ENCODE assay signal across 31 cellular contexts in genomic region chr9:34656992-34657391, GRCh38. TPM values are rescaled to one million over a fixed set of nuclear protein-coding genes. Genes with fewer than 3 reads are reported as not detected.
DNase-seq lines count a peak whose midpoint lies in the region; ATAC-seq, FAIRE-seq and TF ChIP-seq lines count a peak whose summit lies in the region.
"Had no signal": no experiment of that assay in that cellular context is flagged by ENCODE, and none has a peak within 500 bp of the region (broad histone marks: within the 10 kb centered on the region; RNA-seq: fewer than 3 reads in every experiment).

No MANE protein-coding gene starts in this region.

- H3K23ac ChIP-seq in neuronal stem cell (ENCODE audit: low read depth, low read length, poor library complexity), result peak overlapping the region; percentile 25

- TF ChIP-seq CTCF in HEK293 (tag by site-specific recombination; IDR thresholded peaks at IDR 0.05) (no peak), bronchial epithelial cell (IDR thresholded peaks at IDR 0.05; ENCODE audit: insufficient read depth, low read length, severe bottlenecking) (no peak), GM13976 (IDR thresholded peaks at IDR 0.05; ENCODE audit: borderline replicate concordance, control extremely low read depth, extremely low read depth, insufficient read depth, missing control alignments) (no peak)

- no peak for TF ChIP-seq POLR2A in GM12891 (IDR thresholded peaks at IDR 0.05; ENCODE audit: low read depth, low read length)

- no peak overlapping the region for H2BK15ac ChIP-seq in neuronal stem cell (ENCODE audit: low read length)

- H3K4me2 ChIP-seq in neuronal stem cell (ENCODE audit: insufficient read depth, low read length, poor library complexity, severe bottlenecking), result no peak overlapping the region
- H3K4me2 ChIP-seq: BLaER1 had no signal

- no peak overlapping the region for H2BK120ac ChIP-seq in neuronal stem cell (ENCODE audit: low read depth, low read length)

- no CpG with 5 or more reads among the region's 5 CpGs for WGBS in neuronal stem cell (ENCODE audit: extremely low coverage in 2 of 2, insufficient read length in 2 of 2, insufficient replicate concordance in 1 of 2), 2 donors

- peak overlapping the region; percentile 15 for H2AK5ac ChIP-seq in neuronal stem cell (ENCODE audit: low read depth, low read length)

- H3K18ac ChIP-seq in neuronal stem cell (ENCODE audit: low read length), result no peak overlapping the region

- in situ Hi-C loops in GM13976 (cut with MboI; ENCODE audit: low sequenced_read_pairs, unreplicated experiment), result no loop called here

- DNase-seq in H7, result peak; percentile 9
- no peak for DNase-seq in bronchial epithelial cell (ENCODE audit: low read depth)
- no peak for DNase-seq in neuronal stem cell (ENCODE audit: low spot score)
- DNase-seq in GM12891 (ENCODE audit: insufficient read length, low spot score), result no peak
- DNase-seq in GM13976 (ENCODE audit: low spot score), result no peak
- DNase-seq: 8988T; ACHN; BE2C; C1 segment of cervical spinal cord; CD4-positive, alpha-beta memory T cell; CD4-positive, CD25-positive, alpha-beta regulatory T cell; CD8-positive, alpha-beta memory T cell; COR-L47; DMS 273 treated with DMSO at 0.1 percent for 48 hours; DMS153; DMS53; DMS79; DND-41; EL; GDM1 had no signal

- H3K14ac ChIP-seq in neuronal stem cell (ENCODE audit: low read length), result no peak overlapping the region

- no peak overlapping the region for H3K4ac ChIP-seq in neuronal stem cell (ENCODE audit: low read length)

- H3K27ac ChIP-seq in HEK293 (ENCODE audit: extremely low read depth, low read depth, low read length), result no peak overlapping the region
- no peak overlapping the region for H3K27ac ChIP-seq in neuronal stem cell (replicated peaks; ENCODE audit: low read length)
- H3K27ac ChIP-seq: BLaER1 had no signal

- H3K4me1 ChIP-seq in HEK293 (ENCODE audit: control insufficient read depth, insufficient read depth, low read length) (peaks cover 6% of the 10 kb centered on the region), neuronal stem cell (ENCODE audit: control insufficient read depth in 2 of 2, insufficient read depth in 1 of 2, low read depth in 1 of 2, low read length in 2 of 2) (peaks cover 20 to 22% of the 10 kb centered on the region in 2 donors)

- peak; percentile 52 for FAIRE-seq in bronchial epithelial cell (lab: Jason Lieb, UNC)
- no peak for FAIRE-seq in GM12891 (lab: Jason Lieb, UNC)
- FAIRE-seq: A204.1, GM12878, GM18507 had no signal

- H3K79me1 ChIP-seq in neuronal stem cell (ENCODE audit: low read depth, low read length), result peaks cover 1% of the 10 kb centered on the region

- ATAC-seq in GM21619 (IDR thresholded peaks at IDR 0.05; ENCODE audit: unreplicated experiment), result no peak
- ATAC-seq: GM12878 had no signal

- no peak overlapping the region for H2BK12ac ChIP-seq in neuronal stem cell (ENCODE audit: low read length)

- H4K91ac ChIP-seq in neuronal stem cell (ENCODE audit: low read depth, low read length, poor library complexity), result no peak overlapping the region

- CTCF ChIA-PET in HEK293 (lab: Yijun Ruan, JAX), result no interaction called here

- H2BK5ac ChIP-seq in neuronal stem cell (ENCODE audit: low read length), result no peak overlapping the region

- H2AFZ ChIP-seq in neuronal stem cell (ENCODE audit: low read length), result no peak overlapping the region

- no peaks in the 10 kb centered on the region for H3K9me3 ChIP-seq in HEK293 (ENCODE audit: control insufficient read depth, insufficient read depth, low read depth, low read length)
- no peaks in the 10 kb centered on the region for H3K9me3 ChIP-seq in neuronal stem cell (replicated peaks in 1 of 2; ENCODE audit: control insufficient read depth in 2 of 2, insufficient read depth in 1 of 2, low read depth in 1 of 2, low read length in 2 of 2)
- H3K9me3 ChIP-seq: BE2C, BLaER1 had no signal

- H3K4me3 ChIP-seq in H7 (ENCODE audit: insufficient read depth, low read depth, low read length) (no peak overlapping the region), HEK293 (ENCODE audit: low read depth, low read length) (no peak overlapping the region), bronchial epithelial cell (ENCODE audit: low read depth, low read length) (no peak overlapping the region), neuronal stem cell (ENCODE audit: low read length in 2 of 2) (no peak overlapping the region)
- H3K4me3 ChIP-seq: BLaER1, GM12878 had no signal

- no peak overlapping the region for H4K8ac ChIP-seq in neuronal stem cell (ENCODE audit: low read depth, low read length)

- H3K27me3 ChIP-seq in H7 (ENCODE audit: control insufficient read depth, insufficient read depth, low read length) (no peaks in the 10 kb centered on the region), bronchial epithelial cell (ENCODE audit: control insufficient read depth, insufficient read depth, low read length) (no peaks in the 10 kb centered on the region), neuronal stem cell (ENCODE audit: control insufficient read depth in 3 of 3, insufficient read depth in 3 of 3, low read depth in 1 of 3, low read length in 3 of 3) (no peaks in the 10 kb centered on the region)
- H3K27me3 ChIP-seq: BE2C had no signal

- H3K36me3 ChIP-seq in H7 (replicated peaks; ENCODE audit: control insufficient read depth, insufficient read depth, low read length) (no peaks in the 10 kb centered on the region), HEK293 (ENCODE audit: control insufficient read depth in 2 of 2, insufficient read depth in 1 of 2, low read length in 2 of 2) (peaks cover 0 to 13% of the 10 kb centered on the region in 2 experiments; a peak in 1 of 3 replicates), bronchial epithelial cell (ENCODE audit: control insufficient read depth, insufficient read depth, low read length) (no peaks in the 10 kb centered on the region), neuronal stem cell (replicated peaks in 1 of 2; ENCODE audit: control insufficient read depth in 2 of 2, insufficient read depth in 2 of 2, low read length in 2 of 2) (no peaks in the 10 kb centered on the region)

- no peak overlapping the region for H3K9ac ChIP-seq in neuronal stem cell (ENCODE audit: low read depth, low read length, poor library complexity)
- H3K9ac ChIP-seq: BLaER1 had no signal

- POLR2A ChIA-PET in HEK293 (lab: Yijun Ruan, JAX), result interaction anchor here (0.7 to 2.0 kb wide), 3 partner anchors 10 to 78 kb away, joined by 4 to 7 read pairs (median 6); partner anchors contain the start of genes GALT and SIGMAR1

TF ChIP-seq in HEK293, 187 proteins besides CTCF, POLR2A, EP300 and RAD21 (continues in another document):
- TF ChIP-seq OVOL3 (tag by site-specific recombination; IDR thresholded peaks at IDR 0.05) (no peak), ZNF792 (tag by site-specific recombination; IDR thresholded peaks at IDR 0.05) (no peak), ZNF530 (tag by site-specific recombination; IDR thresholded peaks at IDR 0.05; ENCODE audit: low read depth) (no peak)

TF ChIP-seq in GM12891, 5 proteins besides CTCF, POLR2A, EP300 and RAD21:
- TF ChIP-seq PAX5 (IDR thresholded peaks at IDR 0.05; ENCODE audit: insufficient read depth, low read length, severe bottlenecking) (no peak), POLR2AphosphoS5 (IDR thresholded peaks at IDR 0.05; ENCODE audit: low read depth, low read length) (no peak), SPI1 (IDR thresholded peaks at IDR 0.05; ENCODE audit: low read depth, low read length) (no peak), TAF1 (IDR thresholded peaks at IDR 0.05; ENCODE audit: low read depth, low read length) (no peak), POU2F2 (IDR thresholded peaks at IDR 0.05; ENCODE audit: low read depth, low read length) (no peak)

RNA-seq across cellular contexts. Expression of gene IL11RA, which starts 5.0 kb away (rescaled TPM):
- total RNA-seq in H7 (2014; rRNA removed; shearing (Covaris generic)), result 7.3 and 9.8 TPM in 2 replicates
- 0.79 and 1.0 TPM in 2 replicates for total RNA-seq in bronchial epithelial cell
- polyA plus RNA-seq in neuronal stem cell (2013, experiment 1 of 2), result 11.9 TPM
- 11.4 TPM for polyA plus RNA-seq in neuronal stem cell (2013, experiment 2 of 2)
- polyA plus RNA-seq in GM12891 (2012; ENCODE audit: low read depth, missing spikeins), result 6.9 TPM

RNA-seq across cellular contexts. Expression of gene CCL27, which starts 5.5 kb away (rescaled TPM):
- total RNA-seq in H7 (2014; rRNA removed; shearing (Covaris generic)), result 0.10 and 0.41 TPM in 2 replicates
- total RNA-seq in bronchial epithelial cell, result 0.26 TPM in 1 of 2 replicates, not detected in the other
- 0.49 TPM for polyA plus RNA-seq in neuronal stem cell (2013, experiment 1 of 2)
- polyA plus RNA-seq in neuronal stem cell (2013, experiment 2 of 2), result 0.93 TPM
- polyA plus RNA-seq in GM12891 (2012; ENCODE audit: low read depth, missing spikeins), result not detected
- total RNA-seq: A673; CD4-positive, alpha-beta memory T cell; CD4-positive, CD25-positive, alpha-beta regulatory T cell; Daoy; G401; GM12878 had no signal
- polyA plus RNA-seq: AG04450; CD14-positive monocyte; CD8-positive, alpha-beta memory T cell had no signal

RNA-seq across cellular contexts. Expression of gene GALT, which starts 10.5 kb away (rescaled TPM):
- total RNA-seq in H7 (2014; rRNA removed; shearing (Covaris generic)), result 33.5 and 42.0 TPM in 2 replicates
- 11.3 and 13.6 TPM in 2 replicates for total RNA-seq in bronchial epithelial cell
- polyA plus RNA-seq in neuronal stem cell (2013, experiment 1 of 2), result 36.4 TPM
- polyA plus RNA-seq in neuronal stem cell (2013, experiment 2 of 2), result 37.7 TPM
- polyA plus RNA-seq in GM12891 (2012; ENCODE audit: low read depth, missing spikeins), result 18.2 TPM

RNA-seq across cellular contexts. Expression of gene SIGMAR1, which starts 19.4 kb away (rescaled TPM):
- 117 and 138 TPM in 2 replicates for total RNA-seq in H7 (2014; rRNA removed; shearing (Covaris generic))
- total RNA-seq in bronchial epithelial cell, result 62.5 and 74.8 TPM in 2 replicates
- 108 TPM for polyA plus RNA-seq in neuronal stem cell (2013, experiment 1 of 2)
- 104 TPM for polyA plus RNA-seq in neuronal stem cell (2013, experiment 2 of 2)
- 14.9 TPM for polyA plus RNA-seq in GM12891 (2012; ENCODE audit: low read depth, missing spikeins)

RNA-seq across cellular contexts. Expression of gene ARID3C, which starts 28.1 kb away (rescaled TPM):
- total RNA-seq in H7 (2014; rRNA removed; shearing (Covaris generic)), result not detected in 2 replicates
- 0.26 TPM in 1 of 2 replicates, not detected in the other for total RNA-seq in bronchial epithelial cell
- polyA plus RNA-seq in neuronal stem cell (2013, experiment 1 of 2), result 19.3 TPM
- polyA plus RNA-seq in neuronal stem cell (2013, experiment 2 of 2), result 19.1 TPM
- polyA plus RNA-seq in GM12891 (2012; ENCODE audit: low read depth, missing spikeins), result not detected
- total RNA-seq: A673; CD4-positive, alpha-beta memory T cell; CD4-positive, CD25-positive, alpha-beta regulatory T cell; Daoy; GM12878 had no signal
- polyA plus RNA-seq: AG04450; CD14-positive monocyte; CD4-positive, alpha-beta memory T cell; CD4-positive, CD25-positive, alpha-beta regulatory T cell; CD8-positive, alpha-beta memory T cell; GM12878 had no signal
